Comparison of ENCODE assay signal across 8 cellular contexts in the genomic region with DNA sequence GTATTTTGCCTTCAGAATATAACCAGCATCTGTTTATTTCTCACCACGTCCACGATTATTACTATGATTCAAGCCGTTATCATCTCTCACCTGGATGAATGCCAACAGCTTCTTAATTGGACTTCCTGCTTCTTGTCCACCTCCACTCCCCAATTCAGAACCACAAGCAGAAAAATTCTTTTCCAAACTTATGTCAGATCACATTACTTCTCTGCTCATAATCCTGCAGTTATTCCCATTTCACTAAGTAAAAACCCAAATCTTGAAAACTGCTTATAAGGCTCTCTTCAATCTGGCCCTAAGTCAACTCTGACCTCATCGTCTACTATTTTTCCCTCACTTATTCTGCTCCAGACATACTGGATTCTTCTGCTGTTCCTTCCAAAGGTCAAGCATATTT. TPM values are rescaled to one million over a fixed set of nuclear protein-coding genes. Genes with fewer than 3 reads are reported as not detected.
DNase-seq lines count a peak whose midpoint lies in the region; ATAC-seq and TF ChIP-seq lines count a peak whose summit lies in the region.

No MANE protein-coding gene starts in this region.

- DNase-seq in NCI-H146 (lab: John Stamatoyannopoulos, UW) (peak; percentile 30), NCI-H146 treated with DMSO at 0.1 percent for 48 hours (lab: John Stamatoyannopoulos, UW; ENCODE audit: unreplicated experiment) (no peak), SK-N-MC (ENCODE audit: low read depth, low spot score) (no peak), hepatocyte (ENCODE audit: low spot score) (peak; percentile 44), testis (no peak)
- DNase-seq in activated naive CD4-positive, alpha-beta T cell (lab: John Stamatoyannopoulos, UW): no peak
- no peak for DNase-seq in stimulated activated CD4-positive, alpha-beta T cell treated with anti-CD3 and anti-CD28 coated beads, Interleukin-12 subunit alpha, Interleukin-12 subunit beta, amount 100 ng/mL, for 4 hours

- WGBS in hepatocyte (ENCODE audit: low lambda C conversion rate, missing lambda C conversion rate): 45% methylated on average over 4 of the region's 4 CpGs
- 8 to 9% methylated on average over 4 of the region's 4 CpGs for WGBS in testis, 2 donors

- no peak for ATAC-seq in HG02571 (IDR thresholded peaks at IDR 0.05; ENCODE audit: unreplicated experiment)

- H3K9ac ChIP-seq in SK-N-MC (ENCODE audit: insufficient read length): no peak overlapping the region

- H3K9me3 ChIP-seq in SK-N-MC (ENCODE audit: low read depth, low read length) (no peaks in the 10 kb centered on the region), hepatocyte (ENCODE audit: low read depth) (no peaks in the 10 kb centered on the region), testis (no peaks in the 10 kb centered on the region)

- H3K27me3 ChIP-seq in hepatocyte: no peaks in the 10 kb centered on the region
- H3K27me3 ChIP-seq in testis: no peaks in the 10 kb centered on the region

- peaks cover 54% of the 10 kb centered on the region for H3K79me2 ChIP-seq in hepatocyte

- H3K9me2 ChIP-seq in hepatocyte (replicated peaks; ENCODE audit: insufficient read depth): no peaks in the 10 kb centered on the region

- H3K36me3 ChIP-seq in SK-N-MC (ENCODE audit: insufficient read depth, low read length) (no peaks in the 10 kb centered on the region), hepatocyte (replicated peaks; ENCODE audit: insufficient read depth, low read depth) (no peaks in the 10 kb centered on the region), testis (ENCODE audit: low read depth, missing control alignments) (no peaks in the 10 kb centered on the region)

- H4K20me1 ChIP-seq in hepatocyte (ENCODE audit: insufficient read depth, poor library complexity, severe bottlenecking): peaks cover 14% of the 10 kb centered on the region

- H3K27ac ChIP-seq in SK-N-MC (no peak overlapping the region), hepatocyte (peak overlapping the region; percentile 55), testis (peak overlapping the region; percentile 97 to 99)

- no peak for TF ChIP-seq POLR2A in testis (IDR thresholded peaks at IDR 0.05)

- intact Hi-C loops in testis (cut with DNase I; ENCODE audit: low total_unique reads): loop anchor here (10.0 kb wide), 1 partner anchor 107 kb away; the partner anchor contains the start of gene MTERF2

- no peak for TF ChIP-seq CTCF in hepatocyte (IDR thresholded peaks at IDR 0.05; ENCODE audit: poor library complexity)
- no peak for TF ChIP-seq CTCF in testis (IDR thresholded peaks at IDR 0.05)

- peaks cover 11% of the 10 kb centered on the region for H3K4me1 ChIP-seq in hepatocyte (ENCODE audit: insufficient read depth)
- peaks cover 23% of the 10 kb centered on the region for H3K4me1 ChIP-seq in testis

- H3K4me3 ChIP-seq in SK-N-MC (peak overlapping the region; percentile 99), hepatocyte (peak overlapping the region; percentile 3), testis (peak overlapping the region in 1 of 2 donors; percentile 90)

- peak overlapping the region; percentile 79 for H3K4me2 ChIP-seq in hepatocyte

- H2AFZ ChIP-seq in hepatocyte: no peak overlapping the region

RNA-seq across cellular contexts. Expression of gene CRY1, which starts 2.0 kb away (rescaled TPM):
- total RNA-seq in hepatocyte (27.7 and 34.6 TPM in 2 replicates), testis (10 to 100 TPM; 63.0 to 92.0 TPM)
- polyA plus RNA-seq in hepatocyte (25.3 and 29.1 TPM in 2 replicates), testis (ENCODE audit: insufficient read depth, low read depth, low replicate concordance) (71.6 TPM)

Comparison
In these comparisons a context has a peak if more than half of its experiments do, and no peak if none do; other contexts are left out.
1. DNase-seq: peak in NCI-H146 (single experiment) and hepatocyte (single experiment); none in NCI-H146 treated with DMSO at 0.1 percent for 48 hours (single experiment), SK-N-MC (single experiment), testis (single experiment), activated naive CD4-positive, alpha-beta T cell (0 of 4) and stimulated activated CD4-positive, alpha-beta T cell treated with anti-CD3 and anti-CD28 coated beads, Interleukin-12 subunit alpha, Interleukin-12 subunit beta, amount 100 ng/mL, for 4 hours (single experiment).